Comparison of ENCODE assay signal across 8 cellular contexts in the genomic region with DNA sequence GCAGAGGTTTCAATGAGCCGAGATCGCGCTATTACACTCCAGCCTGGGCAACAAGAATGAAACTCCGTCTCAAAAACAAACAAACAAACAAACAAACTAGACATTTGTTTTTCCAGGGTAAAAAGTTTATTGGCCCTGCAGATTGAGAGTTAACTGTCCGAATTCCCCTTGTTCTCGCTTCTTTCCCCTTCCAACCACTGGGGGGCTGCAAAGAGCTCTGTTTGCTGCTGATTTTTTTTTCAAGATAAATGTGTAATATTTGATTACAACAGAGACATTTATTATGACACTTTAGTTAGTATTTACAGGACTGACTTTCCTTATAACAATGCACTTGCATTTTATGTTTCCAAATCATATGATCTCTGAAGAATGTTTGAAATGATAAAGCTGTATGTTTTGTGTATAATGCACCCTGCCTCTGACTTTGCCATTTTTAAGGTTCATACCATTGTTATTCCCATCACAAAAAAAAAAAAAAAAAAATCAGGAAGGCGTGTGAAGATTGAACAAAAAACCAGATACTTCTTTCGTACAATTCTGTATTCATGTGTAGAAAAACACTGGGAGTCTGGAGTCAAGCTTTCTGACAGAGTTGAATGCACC. TPM values are rescaled to one million over a fixed set of nuclear protein-coding genes. Genes with fewer than 3 reads are reported as not detected.
DNase-seq lines count a peak whose midpoint lies in the region; ATAC-seq and TF ChIP-seq lines count a peak whose summit lies in the region.

No MANE protein-coding gene starts in this region.

- peak; percentile 88 for TF ChIP-seq CTCF in brain microvascular endothelial cell (IDR thresholded peaks at IDR 0.05; ENCODE audit: low read depth, low read length, missing control alignments)
- TF ChIP-seq CTCF in omental fat pad (IDR thresholded peaks at IDR 0.05), result no peak

- H3K27me3 ChIP-seq in brain microvascular endothelial cell (replicated peaks), result no peaks in the 10 kb centered on the region

- DNase-seq in Ammon's horn (ENCODE audit: low spot score) (peak; percentile 57), GM19240 (ENCODE audit: insufficient read length, low spot score) (peak; percentile 16), NCI-H446 (lab: John Stamatoyannopoulos, UW) (peak; percentile 65 to 73), brain microvascular endothelial cell (peak; percentile 53), kidney glomerular epithelial cell (lab: John Stamatoyannopoulos, UW) (peak; percentile 59), ureter (ENCODE audit: low spot score) (peak; percentile 51), omental fat pad (ENCODE audit: low spot score) (no peak)

- H3K4me3 ChIP-seq in brain microvascular endothelial cell (ENCODE audit: low read depth, low read length), result no peak overlapping the region

- in situ Hi-C loops in brain microvascular endothelial cell (cut with HindIII; ENCODE audit: low pct_ligation_motif_present, low sequenced_read_pairs), result no loop called here

- H3K27ac ChIP-seq in brain microvascular endothelial cell, result no peak overlapping the region

- no peak for ATAC-seq in omental fat pad (ENCODE audit: low FRiP score)
- no peak for ATAC-seq in HG03460 (IDR thresholded peaks at IDR 0.05; ENCODE audit: unreplicated experiment)

- H3K36me3 ChIP-seq in brain microvascular endothelial cell (replicated peaks), result no peaks in the 10 kb centered on the region

RNA-seq across cellular contexts. Expression of a gene that starts 2.8 kb away (rescaled TPM):
- total RNA-seq in ureter, result 9.7 TPM
- 10 to 100 TPM; 20.0 to 40.5 (median 37.8) TPM for total RNA-seq in omental fat pad
